8 cellular contexts compared by ENCODE assay signal in the genomic region with DNA sequence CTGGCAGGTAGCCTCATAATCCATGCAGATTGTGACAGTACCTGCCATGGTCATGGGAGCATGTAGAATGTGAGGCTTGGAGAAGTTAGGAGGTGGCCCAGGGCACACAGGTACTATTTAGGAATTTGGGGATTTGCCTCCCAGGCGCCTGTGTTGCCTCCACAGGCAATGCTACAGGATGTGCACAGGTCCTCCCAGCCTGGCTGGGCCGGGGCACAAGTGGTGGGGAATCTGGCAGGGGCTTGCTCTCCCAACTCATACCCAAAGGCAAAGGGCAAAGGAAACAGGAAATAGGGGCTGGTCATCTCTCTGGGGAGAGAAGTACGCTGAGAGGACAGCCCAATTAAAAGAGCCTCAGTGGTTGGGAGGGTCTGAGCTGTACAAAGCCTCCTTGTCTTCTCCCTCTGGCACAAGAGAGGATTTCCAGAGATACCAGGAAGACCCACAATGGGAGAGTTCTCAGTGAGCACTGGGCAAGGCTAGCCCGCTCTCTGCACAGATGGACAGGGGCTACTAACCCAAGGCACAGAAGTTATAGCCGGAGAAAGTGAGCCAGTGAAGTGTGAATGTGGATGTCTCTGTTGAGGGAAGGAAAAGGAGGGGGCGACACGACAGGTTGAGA. TPM values are rescaled to one million over a fixed set of nuclear protein-coding genes. Genes with fewer than 3 reads are reported as not detected.
"Had no signal": no experiment of that assay in that cellular context is flagged by ENCODE, and none has a peak within 500 bp of the region (broad histone marks: within the 10 kb centered on the region; RNA-seq: fewer than 3 reads in every experiment).

No MANE protein-coding gene starts in this region.

RNA-seq across cellular contexts. Expression of a gene that starts 40.5 kb away (rescaled TPM):
- total RNA-seq: HepG2, HT1080, IMR-90, NCI-H460, PC-9, Peyer's patch, RPMI7951, SJCRH30 had no signal
